16 cellular contexts compared by ENCODE assay signal in genomic region chr1:15141933-15142647, GRCh38. TPM values are rescaled to one million over a fixed set of nuclear protein-coding genes. Genes with fewer than 3 reads are reported as not detected.
DNase-seq lines count a peak whose midpoint lies in the region; ATAC-seq and TF ChIP-seq lines count a peak whose summit lies in the region.
"Had no signal": no experiment of that assay in that cellular context is flagged by ENCODE, and none has a peak within 500 bp of the region (broad histone marks: within the 10 kb centered on the region; RNA-seq: fewer than 3 reads in every experiment).

No MANE protein-coding gene starts in this region.

- intact Hi-C loops in mucosa of descending colon (cut with DNase I, micrococcal nuclease) = no loop called here

- no peak overlapping the region for H3K27ac Mint-ChIP-seq in T-helper 17 cell
- H3K27ac Mint-ChIP-seq: activated CD4-positive, alpha-beta T cell treated with anti-CD3 and anti-CD28 coated beads, Interleukin-2, amount 10 ng/mL, durations not matched to agents 24 days and 14 days; activated naive CD4-positive, alpha-beta T cell treated with anti-CD3 and anti-CD28 coated beads for 36 hours; endodermal cell; GM23338 had no signal

- H3K27me3 Mint-ChIP-seq in T-helper 17 cell = peaks cover 85% of the 10 kb centered on the region

- TF ChIP-seq CTCF in cardiac fibroblast (IDR thresholded peaks at IDR 0.05; ENCODE audit: low read depth, low read length) (no peak), mucosa of descending colon (IDR thresholded peaks at IDR 0.05) (no peak)

- H3K4me1 Mint-ChIP-seq in T-helper 17 cell = no peaks in the 10 kb centered on the region

- H3K36me3 Mint-ChIP-seq in T-helper 17 cell (ENCODE audit: low read depth) = peaks cover 6% of the 10 kb centered on the region

- H3K4me3 Mint-ChIP-seq in T-helper 17 cell = no peak overlapping the region
- H3K4me3 Mint-ChIP-seq: activated CD4-positive, alpha-beta T cell treated with anti-CD3 and anti-CD28 coated beads, Interleukin-2, amount 10 ng/mL, durations not matched to agents 24 days and 14 days; activated naive CD4-positive, alpha-beta T cell treated with anti-CD3 and anti-CD28 coated beads for 36 hours; endodermal cell; GM23338 had no signal

- H3K36me3 ChIP-seq in mucosa of descending colon (ENCODE audit: low read depth) = no peaks in the 10 kb centered on the region

- H3K9me3 ChIP-seq in mucosa of descending colon = no peaks in the 10 kb centered on the region
- no peaks in the 10 kb centered on the region for H3K9me3 ChIP-seq in T-helper 17 cell (ENCODE audit: control insufficient read depth, low read length, poor library complexity, severe bottlenecking)
- H3K9me3 ChIP-seq: psoas muscle had no signal

- ATAC-seq in mucosa of descending colon (peak; percentile 16), T-helper 17 cell (no peak), HG03135 (IDR thresholded peaks at IDR 0.05; ENCODE audit: unreplicated experiment) (no peak)
- ATAC-seq: GM23338, psoas muscle had no signal

- peak; percentile 68 for DNase-seq in GDM1 (lab: John Stamatoyannopoulos, UW)
- DNase-seq in NCI-H2081 treated with DMSO at 0.1 percent for 48 hours (lab: John Stamatoyannopoulos, UW) = peak; percentile 55
- DNase-seq in cardiac fibroblast (ENCODE audit: low read depth in 2 of 2) = peak; percentile 22 to 70
- DNase-seq in mucosa of descending colon = no peak
- DNase-seq in NCI-H2107 treated with DMSO at 0.1 percent for 48 hours (lab: John Stamatoyannopoulos, UW; ENCODE audit: unreplicated experiment) = no peak
- DNase-seq in T-helper 17 cell = no peak
- DNase-seq in NCI-H187 (lab: John Stamatoyannopoulos, UW) = no peak
- DNase-seq: activated CD4-positive, alpha-beta T cell treated with anti-CD3 and anti-CD28 coated beads, Interleukin-2, amount 10 ng/mL, durations not matched to agents 24 days and 14 days; activated naive CD4-positive, alpha-beta T cell treated with anti-CD3 and anti-CD28 coated beads for 36 hours; endodermal cell; kidney glomerular epithelial cell; NCI-H1436 treated with DMSO at 0.1 percent for 48 hours; psoas muscle; SHP77 treated with DMSO at 0.1 percent for 48 hours had no signal

- no peaks in the 10 kb centered on the region for H3K4me1 ChIP-seq in mucosa of descending colon (ENCODE audit: low read depth)
- H3K4me1 ChIP-seq: psoas muscle had no signal

- no peak overlapping the region for H3K4me3 ChIP-seq in cardiac fibroblast (replicated peaks in 1 of 2; ENCODE audit: low read depth in 2 of 2, low read length in 2 of 2)
- no peak overlapping the region for H3K4me3 ChIP-seq in mucosa of descending colon
- H3K4me3 ChIP-seq: GM23338, psoas muscle had no signal

RNA-seq across cellular contexts. Expression of gene TMEM51, which starts 11.5 kb away (rescaled TPM):
- 10 to 100 TPM; 19.1 to 31.8 (median 26.6) TPM for total RNA-seq in mucosa of descending colon
- not detected for total RNA-seq in T-helper 17 cell

Comparison
In these comparisons a context has a peak if more than half of its experiments do, and no peak if none do; other contexts are left out.
1. DNase-seq: peak in GDM1 (single experiment), NCI-H2081 treated with DMSO at 0.1 percent for 48 hours (single experiment) and cardiac fibroblast (2 of 2); none in mucosa of descending colon (0 of 3), NCI-H2107 treated with DMSO at 0.1 percent for 48 hours (single experiment), T-helper 17 cell (0 of 3) and NCI-H187 (0 of 2).
2. RNA of gene TMEM51, which starts 11.5 kb away (total RNA-seq): 19.1 to 31.8 TPM in mucosa of descending colon; not detected in T-helper 17 cell; every median in the first group is over 10 times any median in the second.